Comparison of ENCODE assay signal across 1 cellular context in the genomic region with DNA sequence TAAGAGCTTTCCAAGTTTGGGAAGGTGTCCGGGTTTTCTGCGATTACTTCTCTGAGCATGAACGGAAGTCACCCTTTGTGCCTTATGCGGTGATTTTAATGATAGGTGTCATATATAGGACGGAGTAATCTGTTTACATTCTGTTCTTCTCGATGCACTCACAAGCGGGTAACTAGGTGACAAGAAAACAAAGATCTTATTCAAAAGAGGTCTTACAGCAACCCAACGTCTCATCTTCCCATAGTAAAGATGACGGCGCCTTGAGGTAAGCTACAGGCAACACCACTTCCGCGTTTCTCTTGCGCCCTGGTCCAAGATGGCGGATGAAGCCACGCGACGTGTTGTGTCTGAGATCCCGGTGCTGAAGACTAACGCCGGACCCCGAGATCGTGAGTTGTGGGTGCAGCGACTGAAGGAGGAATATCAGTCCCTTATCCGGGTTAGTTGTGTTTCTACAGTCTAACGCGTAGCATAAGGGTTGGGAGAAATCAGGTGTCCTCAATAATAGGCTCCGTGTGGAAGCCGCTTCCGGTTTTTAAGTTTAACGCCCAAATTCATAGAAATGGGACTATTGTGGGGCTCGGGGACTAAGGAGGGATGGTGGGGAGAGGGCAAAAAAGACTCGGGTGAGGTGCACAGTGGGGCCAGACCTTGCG.
TF ChIP-seq lines count a peak whose summit lies in the region.

TSS of gene UFC1 (plus strand) at position 297 of the 656 bp plus-strand sequence. CDS start at position 317, 20 bp downstream.

TF ChIP-seq in HepG2, 621 proteins besides CTCF, POLR2A, EP300 and RAD21 (continued from another document and continues in another):
- TF ChIP-seq, protein P1, sequence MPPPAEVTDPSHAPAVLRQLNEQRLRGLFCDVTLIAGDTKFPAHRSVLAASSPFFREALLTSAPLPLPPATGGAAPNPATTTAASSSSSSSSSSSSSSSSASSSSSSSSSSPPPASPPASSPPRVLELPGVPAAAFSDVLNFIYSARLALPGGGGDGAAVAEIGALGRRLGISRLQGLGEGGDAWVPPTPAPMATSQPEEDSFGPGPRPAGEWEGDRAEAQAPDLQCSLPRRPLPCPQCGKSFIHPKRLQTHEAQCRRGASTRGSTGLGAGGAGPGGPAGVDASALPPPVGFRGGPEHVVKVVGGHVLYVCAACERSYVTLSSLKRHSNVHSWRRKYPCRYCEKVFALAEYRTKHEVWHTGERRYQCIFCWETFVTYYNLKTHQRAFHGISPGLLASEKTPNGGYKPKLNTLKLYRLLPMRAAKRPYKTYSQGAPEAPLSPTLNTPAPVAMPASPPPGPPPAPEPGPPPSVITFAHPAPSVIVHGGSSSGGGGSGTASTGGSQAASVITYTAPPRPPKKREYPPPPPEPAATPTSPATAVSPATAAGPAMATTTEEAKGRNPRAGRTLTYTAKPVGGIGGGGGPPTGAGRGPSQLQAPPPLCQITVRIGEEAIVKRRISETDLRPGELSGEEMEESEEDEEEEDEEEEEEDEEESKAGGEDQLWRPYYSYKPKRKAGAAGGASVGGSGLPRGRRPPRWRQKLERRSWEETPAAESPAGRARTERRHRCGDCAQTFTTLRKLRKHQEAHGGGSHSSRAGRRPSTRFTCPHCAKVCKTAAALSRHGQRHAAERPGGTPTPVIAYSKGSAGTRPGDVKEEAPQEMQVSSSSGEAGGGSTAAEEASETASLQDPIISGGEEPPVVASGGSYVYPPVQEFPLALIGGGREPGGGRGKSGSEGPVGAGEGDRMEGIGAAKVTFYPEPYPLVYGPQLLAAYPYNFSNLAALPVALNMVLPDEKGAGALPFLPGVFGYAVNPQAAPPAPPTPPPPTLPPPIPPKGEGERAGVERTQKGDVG (CRISPR knock-in tag; IDR thresholded peaks at IDR 0.05; ENCODE audit: borderline replicate concordance), result no peak
- peak; percentile 66; the same call in 1 of the 2 replicates for TF ChIP-seq ZNF639 (CRISPR knock-in tag; conservative IDR thresholded peaks at IDR 0.05)
- TF ChIP-seq ZNF589 (CRISPR knock-in tag; conservative IDR thresholded peaks at IDR 0.05), result 0 out of 2 replicates have a peak, but pooled peaks have one; percentile 36
- TF ChIP-seq PRDM10 (CRISPR knock-in tag; IDR thresholded peaks at IDR 0.05; ENCODE audit: low read depth), result 0 out of 2 replicates have a peak, but pooled peaks have one; percentile 28
- TF ChIP-seq, protein P2, sequence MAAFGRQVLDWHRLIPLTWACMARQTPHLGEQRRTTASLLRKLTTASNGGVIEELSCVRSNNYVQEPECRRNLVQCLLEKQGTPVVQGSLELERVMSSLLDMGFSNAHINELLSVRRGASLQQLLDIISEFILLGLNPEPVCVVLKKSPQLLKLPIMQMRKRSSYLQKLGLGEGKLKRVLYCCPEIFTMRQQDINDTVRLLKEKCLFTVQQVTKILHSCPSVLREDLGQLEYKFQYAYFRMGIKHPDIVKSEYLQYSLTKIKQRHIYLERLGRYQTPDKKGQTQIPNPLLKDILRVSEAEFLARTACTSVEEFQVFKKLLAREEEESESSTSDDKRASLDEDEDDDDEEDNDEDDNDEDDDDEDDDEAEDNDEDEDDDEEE (CRISPR knock-in tag; IDR thresholded peaks at IDR 0.05), result no peak; the same call in 1 of the 2 replicates
- no peak for TF ChIP-seq ZNF207 (IDR thresholded peaks at IDR 0.05; ENCODE audit: borderline replicate concordance)
- TF ChIP-seq ZNF788 (CRISPR knock-in tag; IDR thresholded peaks at IDR 0.05; ENCODE audit: borderline replicate concordance), result 0 out of 2 replicates have a peak, but pooled peaks have one; percentile 57
- TF ChIP-seq JUND (CRISPR knock-in tag; IDR thresholded peaks at IDR 0.05), result 0 out of 2 replicates have a peak, but pooled peaks have one; percentile 25
- peak; percentile 52 for TF ChIP-seq SPEN (CRISPR knock-in tag; IDR thresholded peaks at IDR 0.05; ENCODE audit: low read depth)
- peak; percentile 90 for TF ChIP-seq SAP130 (CRISPR knock-in tag; IDR thresholded peaks at IDR 0.05; ENCODE audit: low read depth)
- no peak for TF ChIP-seq STAT5B (CRISPR knock-in tag; IDR thresholded peaks at IDR 0.05)
- TF ChIP-seq PAWR (CRISPR knock-in tag; IDR thresholded peaks at IDR 0.05; ENCODE audit: borderline replicate concordance), result no peak
- peak; percentile 54; the same call in 1 of the 2 replicates for TF ChIP-seq GPN1 (CRISPR knock-in tag; IDR thresholded peaks at IDR 0.05; ENCODE audit: borderline replicate concordance)
- 0 out of 2 replicates have a peak, but pooled peaks have one; percentile 6 for TF ChIP-seq GZF1 (CRISPR knock-in tag; IDR thresholded peaks at IDR 0.05)
- peak; percentile 29; the same call in 1 of the 2 replicates for TF ChIP-seq MED1 (CRISPR knock-in tag; IDR thresholded peaks at IDR 0.05)
- TF ChIP-seq, protein P3, sequence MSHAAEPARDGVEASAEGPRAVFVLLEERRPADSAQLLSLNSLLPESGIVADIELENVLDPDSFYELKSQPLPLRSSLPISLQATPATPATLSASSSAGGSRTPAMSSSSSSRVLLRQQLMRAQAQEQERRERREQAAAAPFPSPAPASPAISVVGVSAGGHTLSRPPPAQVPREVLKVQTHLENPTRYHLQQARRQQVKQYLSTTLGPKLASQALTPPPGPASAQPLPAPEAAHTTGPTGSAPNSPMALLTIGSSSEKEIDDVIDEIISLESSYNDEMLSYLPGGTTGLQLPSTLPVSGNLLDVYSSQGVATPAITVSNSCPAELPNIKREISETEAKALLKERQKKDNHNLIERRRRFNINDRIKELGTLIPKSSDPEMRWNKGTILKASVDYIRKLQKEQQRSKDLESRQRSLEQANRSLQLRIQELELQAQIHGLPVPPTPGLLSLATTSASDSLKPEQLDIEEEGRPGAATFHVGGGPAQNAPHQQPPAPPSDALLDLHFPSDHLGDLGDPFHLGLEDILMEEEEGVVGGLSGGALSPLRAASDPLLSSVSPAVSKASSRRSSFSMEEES (CRISPR knock-in tag; IDR thresholded peaks at IDR 0.05), result peak; percentile 50; the same call in 1 of the 2 replicates
- peak; percentile 65 for TF ChIP-seq SALL1 (CRISPR knock-in tag; IDR thresholded peaks at IDR 0.05)
- TF ChIP-seq BRCA1 (CRISPR knock-in tag; IDR thresholded peaks at IDR 0.05), result no peak
- no peak for TF ChIP-seq ESRRA (CRISPR knock-in tag; IDR thresholded peaks at IDR 0.05; ENCODE audit: low read depth)
- TF ChIP-seq TRIM24 (CRISPR knock-in tag; IDR thresholded peaks at IDR 0.05), result no peak
- TF ChIP-seq, protein P4, sequence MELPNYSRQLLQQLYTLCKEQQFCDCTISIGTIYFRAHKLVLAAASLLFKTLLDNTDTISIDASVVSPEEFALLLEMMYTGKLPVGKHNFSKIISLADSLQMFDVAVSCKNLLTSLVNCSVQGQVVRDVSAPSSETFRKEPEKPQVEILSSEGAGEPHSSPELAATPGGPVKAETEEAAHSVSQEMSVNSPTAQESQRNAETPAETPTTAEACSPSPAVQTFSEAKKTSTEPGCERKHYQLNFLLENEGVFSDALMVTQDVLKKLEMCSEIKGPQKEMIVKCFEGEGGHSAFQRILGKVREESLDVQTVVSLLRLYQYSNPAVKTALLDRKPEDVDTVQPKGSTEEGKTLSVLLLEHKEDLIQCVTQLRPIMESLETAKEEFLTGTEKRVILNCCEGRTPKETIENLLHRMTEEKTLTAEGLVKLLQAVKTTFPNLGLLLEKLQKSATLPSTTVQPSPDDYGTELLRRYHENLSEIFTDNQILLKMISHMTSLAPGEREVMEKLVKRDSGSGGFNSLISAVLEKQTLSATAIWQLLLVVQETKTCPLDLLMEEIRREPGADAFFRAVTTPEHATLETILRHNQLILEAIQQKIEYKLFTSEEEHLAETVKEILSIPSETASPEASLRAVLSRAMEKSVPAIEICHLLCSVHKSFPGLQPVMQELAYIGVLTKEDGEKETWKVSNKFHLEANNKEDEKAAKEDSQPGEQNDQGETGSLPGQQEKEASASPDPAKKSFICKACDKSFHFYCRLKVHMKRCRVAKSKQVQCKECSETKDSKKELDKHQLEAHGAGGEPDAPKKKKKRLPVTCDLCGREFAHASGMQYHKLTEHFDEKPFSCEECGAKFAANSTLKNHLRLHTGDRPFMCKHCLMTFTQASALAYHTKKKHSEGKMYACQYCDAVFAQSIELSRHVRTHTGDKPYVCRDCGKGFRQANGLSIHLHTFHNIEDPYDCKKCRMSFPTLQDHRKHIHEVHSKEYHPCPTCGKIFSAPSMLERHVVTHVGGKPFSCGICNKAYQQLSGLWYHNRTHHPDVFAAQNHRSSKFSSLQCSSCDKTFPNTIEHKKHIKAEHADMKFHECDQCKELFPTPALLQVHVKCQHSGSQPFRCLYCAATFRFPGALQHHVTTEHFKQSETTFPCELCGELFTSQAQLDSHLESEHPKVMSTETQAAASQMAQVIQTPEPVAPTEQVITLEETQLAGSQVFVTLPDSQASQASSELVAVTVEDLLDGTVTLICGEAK (IDR thresholded peaks at IDR 0.05), result peak; percentile 85
- TF ChIP-seq, protein P4 (CRISPR knock-in tag; IDR thresholded peaks at IDR 0.05), result peak; percentile 43; the same call in 1 of the 2 replicates
- TF ChIP-seq IRF9 (CRISPR knock-in tag; IDR thresholded peaks at IDR 0.05; ENCODE audit: borderline replicate concordance), result peak; percentile 33; the same call in 1 of the 2 replicates
- peak; percentile 72; the same call in 1 of the 2 replicates for TF ChIP-seq KLF11 (CRISPR knock-in tag; IDR thresholded peaks at IDR 0.05)
- TF ChIP-seq MEIS1 (CRISPR knock-in tag; IDR thresholded peaks at IDR 0.05; ENCODE audit: borderline replicate concordance), result 0 out of 2 replicates have a peak, but pooled peaks have one; percentile 80
- 0 out of 2 replicates have a peak, but pooled peaks have one; percentile 37 for TF ChIP-seq ZNF644 (CRISPR knock-in tag; IDR thresholded peaks at IDR 0.05; ENCODE audit: low read depth)
- peak; percentile 52; the same call in 1 of the 2 replicates for TF ChIP-seq PHF21A (CRISPR knock-in tag; IDR thresholded peaks at IDR 0.05)
- peak; percentile 81 for TF ChIP-seq NFRKB (IDR thresholded peaks at IDR 0.05)
- TF ChIP-seq SNAPC2 (CRISPR knock-in tag; IDR thresholded peaks at IDR 0.05), result peak; percentile 66; the same call in 1 of the 2 replicates
- TF ChIP-seq NKX3-1 (CRISPR knock-in tag; IDR thresholded peaks at IDR 0.05), result peak; percentile 39; the same call in 1 of the 2 replicates
- TF ChIP-seq NAIF1 (CRISPR knock-in tag; IDR thresholded peaks at IDR 0.05; ENCODE audit: borderline replicate concordance), result peak; percentile 79; the same call in 1 of the 2 replicates
